ENCODE assay signal across 26 cellular contexts in the genomic region with DNA sequence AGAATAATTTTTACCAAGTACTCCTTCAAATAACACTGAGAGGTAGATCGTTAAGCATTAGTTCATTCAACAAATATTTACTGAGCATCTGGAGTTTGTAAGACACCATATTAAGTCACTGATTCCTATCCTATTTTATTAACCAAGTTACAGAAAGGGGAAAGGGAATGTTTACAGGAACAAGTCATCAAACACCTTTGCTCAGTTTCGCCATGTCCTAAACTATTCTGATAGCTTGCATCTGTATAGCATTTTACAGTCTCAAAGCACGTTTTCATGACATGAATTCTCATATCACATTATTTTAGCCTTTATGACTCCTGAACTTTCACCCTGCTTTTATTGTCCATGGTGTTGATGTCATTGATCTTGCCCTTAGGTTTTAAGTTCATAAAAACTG.
"Had no signal": no experiment of that assay in that cellular context is flagged by ENCODE, and none has a peak within 500 bp of the region (broad histone marks: within the 10 kb centered on the region; RNA-seq: fewer than 3 reads in every experiment).

No MANE protein-coding gene starts in this region.

- H3K4me3 ChIP-seq: breast epithelium, coronary artery, esophagus squamous epithelium, heart right ventricle, lung, neural progenitor cell, right lobe of liver, smooth muscle cell, stomach, suprapubic skin, tibial nerve, uterus had no signal

- ATAC-seq: activated T-cell treated with anti-CD3 and anti-CD28 coated beads, Interleukin-2, amount 50 U/mL, for 4 hours; heart right ventricle; left lobe of liver; naive thymus-derived CD8-positive, alpha-beta T cell; stimulated activated memory B cell treated with anti-CD40 and anti-IgM and Interleukin-4, amounts not matched to agents 10 μg/mL and 1 μg/mL and 100 μg/mL, for 72 hours had no signal

- H3K9me3 ChIP-seq: breast epithelium, esophagus squamous epithelium, heart right ventricle, right lobe of liver, stomach, suprapubic skin, tibial nerve, uterus had no signal

- H3K27me3 ChIP-seq: breast epithelium, esophagus squamous epithelium, neural progenitor cell, right lobe of liver, stomach, suprapubic skin, tibial nerve, uterus had no signal

- H3K27ac ChIP-seq: breast epithelium, coronary artery, esophagus squamous epithelium, heart right ventricle, neural progenitor cell, right lobe of liver, suprapubic skin, tibial nerve, uterus had no signal

- H3K36me3 ChIP-seq: breast epithelium, esophagus squamous epithelium, heart right ventricle, neural progenitor cell, right lobe of liver, stomach, suprapubic skin, tibial nerve, uterus had no signal

- H3K36me3 Mint-ChIP-seq: activated naive CD8-positive, alpha-beta T cell treated with anti-CD3 and anti-CD28 coated beads, Interleukin-2, amount 10 ng/mL, durations not matched to agents 7 days and 5 days; naive thymus-derived CD8-positive, alpha-beta T cell; neural progenitor cell; stimulated activated memory B cell treated with anti-CD40 and anti-IgM and Interleukin-4, amounts not matched to agents 10 μg/mL and 1 μg/mL and 100 μg/mL, for 72 hours had no signal

- H3K27ac Mint-ChIP-seq: activated naive CD8-positive, alpha-beta T cell treated with anti-CD3 and anti-CD28 coated beads, Interleukin-2, amount 10 ng/mL, durations not matched to agents 7 days and 5 days; activated T-helper 2 cell treated with anti-CD3 and anti-CD28 coated beads, Interferon-gamma antibody, Interleukin-2, Interleukin-4, amounts not matched to agents 10 μg/mL and 5 μg/mL and 100 μg/mL, durations not matched to agents 14 hours and 24 hours and 36 hours; naive thymus-derived CD8-positive, alpha-beta T cell; neural progenitor cell; stimulated activated memory B cell treated with anti-CD40 and anti-IgM and Interleukin-4, amounts not matched to agents 10 μg/mL and 1 μg/mL and 100 μg/mL, for 72 hours had no signal

- H3K4me2 ChIP-seq: neural progenitor cell had no signal

- H3K4me1 ChIP-seq: breast epithelium, neural progenitor cell, suprapubic skin, uterus had no signal

- H3K4me3 Mint-ChIP-seq: activated naive CD8-positive, alpha-beta T cell treated with anti-CD3 and anti-CD28 coated beads, Interleukin-2, amount 10 ng/mL, durations not matched to agents 7 days and 5 days; activated T-cell treated with anti-CD3 and anti-CD28 coated beads, Interleukin-2, amount 50 U/mL, for 4 hours; central memory CD8-positive, alpha-beta T cell; naive thymus-derived CD8-positive, alpha-beta T cell; neural progenitor cell; stimulated activated memory B cell treated with anti-CD40 and anti-IgM and Interleukin-4, amounts not matched to agents 10 μg/mL and 1 μg/mL and 100 μg/mL, for 72 hours had no signal

- H3K9me3 Mint-ChIP-seq: activated naive CD8-positive, alpha-beta T cell treated with anti-CD3 and anti-CD28 coated beads, Interleukin-2, amount 10 ng/mL, durations not matched to agents 7 days and 5 days; activated T-cell treated with anti-CD3 and anti-CD28 coated beads, Interleukin-2, amount 50 U/mL, for 4 hours; activated T-helper 2 cell treated with anti-CD3 and anti-CD28 coated beads, Interferon-gamma antibody, Interleukin-2, Interleukin-4, amounts not matched to agents 10 μg/mL and 5 μg/mL and 100 μg/mL, durations not matched to agents 14 hours and 24 hours and 36 hours; central memory CD8-positive, alpha-beta T cell; naive thymus-derived CD8-positive, alpha-beta T cell; neural progenitor cell; stimulated activated memory B cell treated with anti-CD40 and anti-IgM and Interleukin-4, amounts not matched to agents 10 μg/mL and 1 μg/mL and 100 μg/mL, for 72 hours had no signal

- H3K4me1 Mint-ChIP-seq: activated naive CD8-positive, alpha-beta T cell treated with anti-CD3 and anti-CD28 coated beads, Interleukin-2, amount 10 ng/mL, durations not matched to agents 7 days and 5 days; central memory CD8-positive, alpha-beta T cell; naive thymus-derived CD8-positive, alpha-beta T cell; neural progenitor cell; stimulated activated memory B cell treated with anti-CD40 and anti-IgM and Interleukin-4, amounts not matched to agents 10 μg/mL and 1 μg/mL and 100 μg/mL, for 72 hours had no signal

- DNase-seq: activated CD4-positive, alpha-beta T cell treated with anti-CD3 and anti-CD28 coated beads, Interleukin-2, amount 50 U/mL, for 4 hours; activated CD8-positive, alpha-beta memory T cell treated with anti-CD3 and anti-CD28 coated beads, Interleukin-2, amount 50 U/mL, for 48 hours; activated naive CD4-positive, alpha-beta T cell treated with Interleukin-2 at 50 U/mL for 16 hours; activated naive CD8-positive, alpha-beta T cell treated with anti-CD3 and anti-CD28 coated beads, Interleukin-2, amount 10 ng/mL, durations not matched to agents 7 days and 5 days; activated T-cell treated with anti-CD3 and anti-CD28 coated beads, Interleukin-2, amount 50 U/mL, for 4 hours; amniotic stem cell; esophagus squamous epithelium; heart right ventricle; naive thymus-derived CD8-positive, alpha-beta T cell; posterior cingulate gyrus; right lobe of liver; stimulated activated CD4-positive, alpha-beta T cell treated with anti-CD3 and anti-CD28 coated beads, Interleukin-15, amount 100 ng/mL, for 24 hours; stomach; T-helper 9 cell; uterus had no signal

- H2AFZ ChIP-seq: neural progenitor cell had no signal

- H3K9ac ChIP-seq: neural progenitor cell had no signal
